9 cellular contexts compared by ENCODE assay signal in the genomic region with DNA sequence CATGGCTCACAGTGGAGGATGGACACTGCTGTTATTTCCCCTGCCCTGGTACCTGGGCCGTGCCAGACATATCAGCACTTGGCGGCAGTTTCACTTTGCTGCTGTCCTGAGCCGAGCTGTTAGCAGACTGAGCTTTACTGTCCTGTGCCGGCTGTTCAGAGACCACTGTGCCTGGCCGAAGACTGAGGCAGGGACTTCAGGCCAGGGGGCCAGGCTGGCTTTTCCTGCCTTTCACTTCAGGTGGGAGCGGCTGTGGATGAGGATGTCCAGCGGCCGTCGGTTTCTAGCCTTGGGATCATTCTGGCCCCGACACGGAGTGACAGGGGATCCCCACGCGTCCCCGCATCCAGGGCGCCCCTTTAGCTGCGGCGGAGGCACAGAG. TPM values are rescaled to one million over a fixed set of nuclear protein-coding genes. Genes with fewer than 3 reads are reported as not detected.
DNase-seq lines count a peak whose midpoint lies in the region; ATAC-seq, FAIRE-seq and TF ChIP-seq lines count a peak whose summit lies in the region.
"Had no signal": no experiment of that assay in that cellular context is flagged by ENCODE, and none has a peak within 500 bp of the region (broad histone marks: within the 10 kb centered on the region; RNA-seq: fewer than 3 reads in every experiment).

No MANE protein-coding gene starts in this region.

- H3K27me3 ChIP-seq in HUES6 (ENCODE audit: control insufficient read depth, insufficient read depth, low read length) = peaks cover 75% of the 10 kb centered on the region

- H3K36me3 ChIP-seq in HUES6 (ENCODE audit: control insufficient read depth, insufficient read depth, low read length) (no peaks in the 10 kb centered on the region), kidney (ENCODE audit: control insufficient read depth in 1 of 2, insufficient read depth in 2 of 2, low read length in 2 of 2) (no peaks in the 10 kb centered on the region)

- intact Hi-C loops in kidney (cut with DNase I) = no loop called here

- no peaks in the 10 kb centered on the region for H3K36me3 Mint-ChIP-seq in activated naive CD8-positive, alpha-beta T cell
- no peaks in the 10 kb centered on the region for H3K36me3 Mint-ChIP-seq in stimulated activated effector memory CD8-positive, alpha-beta T cell treated with anti-CD3 and anti-CD28 coated beads, Interleukin-12 subunit alpha, Interleukin-12 subunit beta, amount 100 ng/mL, for 72 hours

- H3K4me3 ChIP-seq in HUES6 (ENCODE audit: low read depth, low read length) (peak overlapping the region; percentile 71), kidney (ENCODE audit: low read length in 2 of 2) (peak overlapping the region; percentile 54 to 62)

- no peak for FAIRE-seq in kidney (lab: Jason Lieb, UNC)

- peak overlapping the region; percentile 95 for H3K27ac Mint-ChIP-seq in activated naive CD8-positive, alpha-beta T cell
- peak overlapping the region; percentile 87 for H3K27ac Mint-ChIP-seq in stimulated activated effector memory CD8-positive, alpha-beta T cell treated with anti-CD3 and anti-CD28 coated beads, Interleukin-12 subunit alpha, Interleukin-12 subunit beta, amount 100 ng/mL, for 72 hours

- peak overlapping the region; percentile 93 for H3K4me3 Mint-ChIP-seq in activated naive CD8-positive, alpha-beta T cell
- H3K4me3 Mint-ChIP-seq in stimulated activated effector memory CD8-positive, alpha-beta T cell treated with anti-CD3 and anti-CD28 coated beads, Interleukin-12 subunit alpha, Interleukin-12 subunit beta, amount 100 ng/mL, for 72 hours = peak overlapping the region; percentile 88

- no peaks in the 10 kb centered on the region for H3K9me3 Mint-ChIP-seq in activated naive CD8-positive, alpha-beta T cell (ENCODE audit: low read depth)
- H3K9me3 Mint-ChIP-seq in stimulated activated effector memory CD8-positive, alpha-beta T cell treated with anti-CD3 and anti-CD28 coated beads, Interleukin-12 subunit alpha, Interleukin-12 subunit beta, amount 100 ng/mL, for 72 hours = no peaks in the 10 kb centered on the region

- H3K9me3 ChIP-seq in HUES6 (ENCODE audit: control insufficient read depth, insufficient read depth, low read depth, low read length) = no peaks in the 10 kb centered on the region
- H3K9me3 ChIP-seq in kidney (ENCODE audit: control insufficient read depth in 1 of 2, low read length in 2 of 2) = no peaks in the 10 kb centered on the region

- H3K27ac ChIP-seq in HUES6 (ENCODE audit: low read depth, low read length) = no peak overlapping the region
- H3K27ac ChIP-seq in kidney (ENCODE audit: low read depth in 2 of 2, low read length in 2 of 2) = peak overlapping the region; percentile 2 to 63

- peak; percentile 33 for ATAC-seq in stimulated activated effector memory CD8-positive, alpha-beta T cell treated with anti-CD3 and anti-CD28 coated beads, Interleukin-12 subunit alpha, Interleukin-12 subunit beta, amount 100 ng/mL, for 72 hours
- no peak for ATAC-seq in GM21723 (IDR thresholded peaks at IDR 0.05; ENCODE audit: unreplicated experiment)

- no peaks in the 10 kb centered on the region for H3K27me3 Mint-ChIP-seq in activated naive CD8-positive, alpha-beta T cell

- peaks cover 47% of the 10 kb centered on the region for H3K4me1 Mint-ChIP-seq in activated naive CD8-positive, alpha-beta T cell (ENCODE audit: low read depth)
- peaks cover 40% of the 10 kb centered on the region for H3K4me1 Mint-ChIP-seq in stimulated activated effector memory CD8-positive, alpha-beta T cell treated with anti-CD3 and anti-CD28 coated beads, Interleukin-12 subunit alpha, Interleukin-12 subunit beta, amount 100 ng/mL, for 72 hours

- no peak for TF ChIP-seq CTCF in kidney (IDR thresholded peaks at IDR 0.05; ENCODE audit: borderline replicate concordance, extremely low read depth, insufficient read depth)

- H3K9ac ChIP-seq in HUES6 (ENCODE audit: low read length) (no peak overlapping the region), kidney (ENCODE audit: low read length in 2 of 2) (no peak overlapping the region)

- H3K4me1 ChIP-seq in HUES6 (ENCODE audit: control insufficient read depth, insufficient read depth, low read length) = peaks cover 17% of the 10 kb centered on the region
- peaks cover 0 to 2% of the 10 kb centered on the region in 2 donors for H3K4me1 ChIP-seq in kidney (ENCODE audit: control insufficient read depth in 1 of 2, insufficient read depth in 1 of 2, low read depth in 1 of 2, low read length in 2 of 2)

- DNase-seq in kidney = no peak
- DNase-seq in stimulated activated effector memory CD8-positive, alpha-beta T cell treated with anti-CD3 and anti-CD28 coated beads, Interleukin-12 subunit alpha, Interleukin-12 subunit beta, amount 100 ng/mL, for 72 hours (ENCODE audit: low spot score in 2 of 2) = no peak
- DNase-seq in HCEC 1CT = no peak
- DNase-seq in islet precursor cell = no peak
- no peak for DNase-seq in Ammon's horn (ENCODE audit: low spot score)

RNA-seq across cellular contexts. Expression of gene ATP10A, which starts 1.0 kb away (rescaled TPM):
- 6.8 TPM for total RNA-seq in kidney
- polyA plus RNA-seq in kidney (ENCODE audit: insufficient read depth, low read depth, low replicate concordance) = 4.0 TPM
- total RNA-seq: lung microvascular endothelial cell had no signal
